ENCODE assay signal across 22 cellular contexts in genomic region chr5:97133106-97133505, GRCh38. TPM values are rescaled to one million over a fixed set of nuclear protein-coding genes. Genes with fewer than 3 reads are reported as not detected.
DNase-seq lines count a peak whose midpoint lies in the region; ATAC-seq and TF ChIP-seq lines count a peak whose summit lies in the region.
"Had no signal": no experiment of that assay in that cellular context is flagged by ENCODE, and none has a peak within 500 bp of the region (broad histone marks: within the 10 kb centered on the region; RNA-seq: fewer than 3 reads in every experiment).

No MANE protein-coding gene starts in this region.

- H3K4me1 Mint-ChIP-seq in stimulated activated naive B cell treated with anti-CD40 and anti-IgM and Interleukin-4, amounts not matched to agents 10 μg/mL and 1 μg/mL and 100 μg/mL, for 72 hours: peaks cover 29 to 32% of the 10 kb centered on the region in 2 donors

- H3K4me3 Mint-ChIP-seq in stimulated activated naive B cell treated with anti-CD40 and anti-IgM and Interleukin-4, amounts not matched to agents 10 μg/mL and 1 μg/mL and 100 μg/mL, for 72 hours: no peak overlapping the region
- H3K4me3 Mint-ChIP-seq: activated CD4-positive, alpha-beta T cell treated with anti-CD3 and anti-CD28 coated beads, Interleukin-2, amount 10 ng/mL, durations not matched to agents 7 days and 5 days; activated naive CD8-positive, alpha-beta T cell treated with anti-CD3 and anti-CD28 coated beads for 36 hours; neural progenitor cell had no signal

- H3K27me3 Mint-ChIP-seq in stimulated activated naive B cell treated with anti-CD40 and anti-IgM and Interleukin-4, amounts not matched to agents 10 μg/mL and 1 μg/mL and 100 μg/mL, for 72 hours: no peaks in the 10 kb centered on the region

- H3K4me1 ChIP-seq in thyroid gland: no peaks in the 10 kb centered on the region
- H3K4me1 ChIP-seq: prostate gland, testis had no signal

- no peak overlapping the region for H3K27ac Mint-ChIP-seq in stimulated activated naive B cell treated with anti-CD40 and anti-IgM and Interleukin-4, amounts not matched to agents 10 μg/mL and 1 μg/mL and 100 μg/mL, for 72 hours
- H3K27ac Mint-ChIP-seq: activated CD4-positive, alpha-beta T cell treated with anti-CD3 and anti-CD28 coated beads, Interleukin-2, amount 10 ng/mL, durations not matched to agents 7 days and 5 days; activated naive CD8-positive, alpha-beta T cell treated with anti-CD3 and anti-CD28 coated beads for 36 hours; neural progenitor cell had no signal

- no peak overlapping the region for H3K27ac ChIP-seq in thyroid gland
- H3K27ac ChIP-seq: neural progenitor cell, prostate gland, skin epidermis, testis had no signal

- DNase-seq in Jurkat, Clone E6-1 (ENCODE audit: low read depth, low spot score): peak; percentile 30
- DNase-seq in OCI-M1 (lab: John Stamatoyannopoulos, UW) (peak; percentile 29), fibroblast of pulmonary artery (ENCODE audit: low read depth) (peak; percentile 16), thyroid gland (no peak), NCI-H1105 treated with DMSO at 0.1 percent for 48 hours (lab: John Stamatoyannopoulos, UW) (no peak), iPS-NIHi11 (ENCODE audit: low spot score) (no peak)
- no peak for DNase-seq in stimulated activated naive B cell treated with anti-CD40 and anti-IgM and Interleukin-4, amounts not matched to agents 10 μg/mL and 1 μg/mL and 100 μg/mL, for 72 hours
- DNase-seq: activated CD4-positive, alpha-beta T cell treated with anti-CD3 and anti-CD28 coated beads, Interleukin-2, amount 10 ng/mL, durations not matched to agents 7 days and 5 days; activated naive CD8-positive, alpha-beta T cell treated with anti-CD3 and anti-CD28 coated beads for 36 hours; effector CD4-positive, alpha-beta T cell; erythroblast; foreskin melanocyte; hippocampal formation; NCI-H1436; NCI-H510A; stimulated activated CD4-positive, alpha-beta T cell treated with anti-CD3 and anti-CD28 coated beads, Interleukin-2, amount 100 ng/mL, for 24 hours; stimulated activated naive CD4-positive, alpha-beta T cell; testis had no signal

- intact Hi-C loops in thyroid gland (cut with DNase I): no loop called here

- H3K9me3 ChIP-seq in thyroid gland: no peaks in the 10 kb centered on the region
- H3K9me3 ChIP-seq: prostate gland, testis had no signal

- H3K4me3 ChIP-seq in Jurkat, Clone E6-1 (ENCODE audit: low read length): no peak overlapping the region
- H3K4me3 ChIP-seq in fibroblast of pulmonary artery (replicated peaks; ENCODE audit: low read depth, low read length): no peak overlapping the region
- H3K4me3 ChIP-seq in thyroid gland (replicated peaks in 1 of 3): no peak overlapping the region
- H3K4me3 ChIP-seq: neural progenitor cell, prostate gland, skin epidermis, testis had no signal

- no peaks in the 10 kb centered on the region for H3K9me3 Mint-ChIP-seq in stimulated activated naive B cell treated with anti-CD40 and anti-IgM and Interleukin-4, amounts not matched to agents 10 μg/mL and 1 μg/mL and 100 μg/mL, for 72 hours
- H3K9me3 Mint-ChIP-seq: activated CD4-positive, alpha-beta T cell treated with anti-CD3 and anti-CD28 coated beads, Interleukin-2, amount 10 ng/mL, durations not matched to agents 7 days and 5 days; activated naive CD8-positive, alpha-beta T cell treated with anti-CD3 and anti-CD28 coated beads for 36 hours had no signal

- H3K36me3 ChIP-seq in thyroid gland: no peaks in the 10 kb centered on the region
- H3K36me3 ChIP-seq: prostate gland had no signal

- H3K36me3 Mint-ChIP-seq in stimulated activated naive B cell treated with anti-CD40 and anti-IgM and Interleukin-4, amounts not matched to agents 10 μg/mL and 1 μg/mL and 100 μg/mL, for 72 hours: peaks cover 0 to 4% of the 10 kb centered on the region in 2 donors
- H3K36me3 Mint-ChIP-seq: activated naive CD8-positive, alpha-beta T cell treated with anti-CD3 and anti-CD28 coated beads for 36 hours had no signal

- TF ChIP-seq POLR2A in thyroid gland (IDR thresholded peaks at IDR 0.05): no peak

- no peak for TF ChIP-seq CTCF in fibroblast of pulmonary artery (IDR thresholded peaks at IDR 0.05; ENCODE audit: low read length, missing control alignments)
- no peak for TF ChIP-seq CTCF in thyroid gland (IDR thresholded peaks at IDR 0.05)

- no peaks in the 10 kb centered on the region for H3K27me3 ChIP-seq in thyroid gland
- H3K27me3 ChIP-seq: neural progenitor cell, testis had no signal

- ATAC-seq in stimulated activated naive B cell treated with anti-CD40 and anti-IgM and Interleukin-4, amounts not matched to agents 10 μg/mL and 1 μg/mL and 100 μg/mL, for 72 hours (replicated peaks): peak; percentile 94 to 95

RNA-seq across cellular contexts. Expression of gene LIX1, which starts 9.3 kb away (rescaled TPM):
- not detected for polyA plus RNA-seq in Jurkat, Clone E6-1 (2012; ENCODE audit: insufficient read depth, insufficient read length)
- 1 to 10 TPM in 2 of 4 donors, under 1 TPM in 2; 0.89 to 5.5 (median 1.7) TPM for total RNA-seq in thyroid gland
- total RNA-seq: activated CD4-positive, alpha-beta T cell treated with anti-CD3 and anti-CD28 coated beads, Interleukin-2, amount 10 ng/mL, durations not matched to agents 7 days and 5 days; activated naive CD8-positive, alpha-beta T cell treated with anti-CD3 and anti-CD28 coated beads for 36 hours; liver; testis had no signal
- polyA plus RNA-seq: liver had no signal

RNA-seq across cellular contexts. Expression of gene RIOK2, which starts 49.9 kb away (rescaled TPM):
- 62.8 TPM for polyA plus RNA-seq in Jurkat, Clone E6-1 (2012; ENCODE audit: insufficient read depth, insufficient read length)
- 10 to 100 TPM; 11.0 to 19.2 (median 15.9) TPM for total RNA-seq in thyroid gland

Comparison
In these comparisons a context has a peak if more than half of its experiments do, and no peak if none do; other contexts are left out.
1. DNase-seq: peak in Jurkat, Clone E6-1 (single experiment), OCI-M1 (single experiment) and fibroblast of pulmonary artery (single experiment); none in stimulated activated naive B cell treated with anti-CD40 and anti-IgM and Interleukin-4, amounts not matched to agents 10 μg/mL and 1 μg/mL and 100 μg/mL, for 72 hours (single experiment), thyroid gland (0 of 2), NCI-H1105 treated with DMSO at 0.1 percent for 48 hours (single experiment) and iPS-NIHi11 (single experiment).